In the genomic region with DNA sequence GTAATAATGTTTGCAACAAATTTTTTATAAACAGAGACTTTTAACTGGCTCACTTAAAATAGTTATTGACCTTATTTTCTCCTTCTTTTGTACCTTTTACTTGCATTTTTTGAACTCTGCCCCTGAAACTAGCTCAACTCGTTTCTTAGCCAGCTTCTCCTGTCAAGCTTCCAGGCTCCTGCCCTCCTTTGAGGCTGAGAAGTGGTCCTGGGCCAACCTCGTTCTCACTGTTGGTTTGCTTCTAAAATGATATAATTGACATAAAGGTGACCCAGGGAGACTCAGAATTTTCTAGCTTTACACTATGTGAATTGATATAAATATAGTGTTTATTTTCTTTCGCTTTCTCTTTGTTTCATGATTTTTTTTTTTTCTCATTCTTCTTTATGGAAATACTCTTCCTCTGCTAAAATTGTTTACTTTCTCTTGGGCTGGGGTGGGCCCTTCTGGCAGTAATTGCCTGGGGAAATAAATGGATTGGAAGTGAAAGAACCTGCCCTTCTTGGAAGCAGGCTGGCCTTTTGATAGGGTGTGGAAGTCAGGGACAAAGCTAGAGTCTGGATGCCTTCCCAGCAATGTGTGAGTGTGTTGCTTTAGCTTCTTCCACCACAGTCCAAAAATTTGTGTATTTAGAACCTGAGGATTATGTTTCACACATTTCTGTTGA, we compare ENCODE assay signal across 10 cellular contexts. TPM values are rescaled to one million over a fixed set of nuclear protein-coding genes. Genes with fewer than 3 reads are reported as not detected.
DNase-seq lines count a peak whose midpoint lies in the region; ATAC-seq and TF ChIP-seq lines count a peak whose summit lies in the region.
"Had no signal": no experiment of that assay in that cellular context is flagged by ENCODE, and none has a peak within 500 bp of the region (broad histone marks: within the 10 kb centered on the region; RNA-seq: fewer than 3 reads in every experiment).

No MANE protein-coding gene starts in this region.

- peaks cover 4% of the 10 kb centered on the region for H3F3A ChIP-seq in SK-N-SH (replicated peaks; ENCODE audit: insufficient read depth)

- no peak overlapping the region for H2AFZ ChIP-seq in SK-N-SH (ENCODE audit: low read depth)

- TF ChIP-seq CTCF in SK-N-SH (IDR thresholded peaks at IDR 0.05) = no peak
- no peak for TF ChIP-seq CTCF in prostate gland (IDR thresholded peaks at IDR 0.05)

- DNase-seq in SK-N-SH (no peak), globus pallidus (ENCODE audit: low spot score) (peak; percentile 68), prostate gland (ENCODE audit: low spot score) (peak; percentile 79), NCI-H510A (lab: John Stamatoyannopoulos, UW) (no peak)
- no peak for DNase-seq in effector CD4-positive, alpha-beta T cell
- DNase-seq: activated CD8-positive, alpha-beta T cell treated with anti-CD3 and anti-CD28 coated beads for 36 hours had no signal

- H3K27ac ChIP-seq in SK-N-SH (ENCODE audit: low read depth in 2 of 2, low read length in 1 of 2) (no peak overlapping the region), prostate gland (peak overlapping the region; percentile 49 to 57)

- H3K4me1 ChIP-seq in SK-N-SH (ENCODE audit: control insufficient read depth in 1 of 2, insufficient read depth in 2 of 2, low read depth in 1 of 2, low read length in 1 of 2) = no peaks in the 10 kb centered on the region; a peak in 2 of 4 replicates
- no peaks in the 10 kb centered on the region for H3K4me1 ChIP-seq in prostate gland (replicated peaks)

- no peaks in the 10 kb centered on the region for H4K20me1 ChIP-seq in SK-N-SH (ENCODE audit: insufficient read depth)

- no peaks in the 10 kb centered on the region for H3K9me2 ChIP-seq in SK-N-SH

- peak overlapping the region; percentile 19; the same call in 1 of the 2 replicates for H3K4me2 ChIP-seq in SK-N-SH

- ATAC-seq in HG03025 (IDR thresholded peaks at IDR 0.05; ENCODE audit: low FRiP score, unreplicated experiment) = no peak
- ATAC-seq in GM19467 (IDR thresholded peaks at IDR 0.05; ENCODE audit: unreplicated experiment) = no peak
- ATAC-seq: activated CD8-positive, alpha-beta T cell treated with anti-CD3 and anti-CD28 coated beads for 36 hours had no signal

- H3K36me3 ChIP-seq in SK-N-SH (replicated peaks in 1 of 2; ENCODE audit: control insufficient read depth in 1 of 2, insufficient read depth in 2 of 2, low read length in 1 of 2) (no peaks in the 10 kb centered on the region), prostate gland (no peaks in the 10 kb centered on the region)
- H3K36me3 ChIP-seq: uterus had no signal

- H3K27me3 ChIP-seq in SK-N-SH (ENCODE audit: insufficient read depth) = no peaks in the 10 kb centered on the region
- no peaks in the 10 kb centered on the region for H3K27me3 ChIP-seq in prostate gland (replicated peaks; ENCODE audit: insufficient read depth)
- H3K27me3 ChIP-seq: uterus had no signal

- WGBS in SK-N-SH (ENCODE audit: low lambda C conversion rate) = 93% methylated on average over 3 of the region's 3 CpGs
- 8% methylated on average over 3 of the region's 3 CpGs for WGBS in prostate gland

- H3K4me3 ChIP-seq in GM08714 (ENCODE audit: low read length) (0 out of 2 replicates have a peak overlapping the region, but pooled peaks have one; percentile 21), SK-N-SH (ENCODE audit: low read depth in 2 of 2, low read length in 1 of 2) (no peak overlapping the region), prostate gland (no peak overlapping the region)
- H3K4me3 ChIP-seq: uterus had no signal

- H3K9ac ChIP-seq in SK-N-SH = no peak overlapping the region

- CTCF ChIA-PET in SK-N-SH (lab: Yijun Ruan, JAX) = no interaction called here

- no peaks in the 10 kb centered on the region for H3K79me2 ChIP-seq in SK-N-SH (ENCODE audit: insufficient read depth)

- intact Hi-C loops in prostate gland (cut with DNase I) = no loop called here

- H3K9me3 ChIP-seq in SK-N-SH = no peaks in the 10 kb centered on the region
- no peaks in the 10 kb centered on the region for H3K9me3 ChIP-seq in prostate gland
- H3K9me3 ChIP-seq: uterus had no signal

- POLR2A ChIA-PET in SK-N-SH (lab: Yijun Ruan, JAX) = no interaction called here

- no peak for TF ChIP-seq EP300 in SK-N-SH (IDR thresholded peaks at IDR 0.05; ENCODE audit: borderline replicate concordance in 1 of 2, low read depth in 1 of 2, low read length in 1 of 2)

- no peak for TF ChIP-seq POLR2A in prostate gland (IDR thresholded peaks at IDR 0.05)

- no peak for TF ChIP-seq RAD21 in SK-N-SH (IDR thresholded peaks at IDR 0.05; ENCODE audit: low read length)

TF ChIP-seq in SK-N-SH, 30 proteins besides CTCF, POLR2A, EP300 and RAD21:
- TF ChIP-seq, protein P1, sequence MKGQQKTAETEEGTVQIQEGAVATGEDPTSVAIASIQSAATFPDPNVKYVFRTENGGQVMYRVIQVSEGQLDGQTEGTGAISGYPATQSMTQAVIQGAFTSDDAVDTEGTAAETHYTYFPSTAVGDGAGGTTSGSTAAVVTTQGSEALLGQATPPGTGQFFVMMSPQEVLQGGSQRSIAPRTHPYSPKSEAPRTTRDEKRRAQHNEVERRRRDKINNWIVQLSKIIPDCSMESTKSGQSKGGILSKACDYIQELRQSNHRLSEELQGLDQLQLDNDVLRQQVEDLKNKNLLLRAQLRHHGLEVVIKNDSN (IDR thresholded peaks at IDR 0.05; ENCODE audit: borderline replicate concordance, low read depth) = no peak
- TF ChIP-seq, protein P2, sequence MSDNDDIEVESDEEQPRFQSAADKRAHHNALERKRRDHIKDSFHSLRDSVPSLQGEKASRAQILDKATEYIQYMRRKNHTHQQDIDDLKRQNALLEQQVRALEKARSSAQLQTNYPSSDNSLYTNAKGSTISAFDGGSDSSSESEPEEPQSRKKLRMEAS (IDR thresholded peaks at IDR 0.05; ENCODE audit: low read depth) = no peak
TF ChIP-seq in SK-N-SH: peak in this region for 0.

RNA-seq across cellular contexts. Expression of a gene that starts 30.7 kb away (rescaled TPM):
- 4.8 and 5.3 TPM in 2 replicates for polyA plus RNA-seq in SK-N-SH (2012; rRNA removed)
- 5.4 and 6.0 TPM in 2 replicates for polyA plus RNA-seq in SK-N-SH (2012; cell fraction: cytosol; rRNA removed)
- polyA plus RNA-seq in SK-N-SH (2012; cell fraction: nucleus; rRNA removed) = 3.0 and 5.8 TPM in 2 replicates
- 10 to 100 TPM; 26.6 to 95.3 TPM for total RNA-seq in prostate gland

Comparison
In these comparisons a context has a peak if more than half of its experiments do, and no peak if none do; other contexts are left out.
1. DNase-seq: peak in globus pallidus (single experiment) and prostate gland (single experiment); none in SK-N-SH (single experiment), NCI-H510A (single experiment) and effector CD4-positive, alpha-beta T cell (single experiment).
2. H3K27ac ChIP-seq: peak in prostate gland (2 of 2); none in SK-N-SH (0 of 2).